In genomic region chr12:81542621-81543020, GRCh38 we compare ENCODE assay signal across 26 cellular contexts.
"Had no signal": no experiment of that assay in that cellular context is flagged by ENCODE, and none has a peak within 500 bp of the region (broad histone marks: within the 10 kb centered on the region; RNA-seq: fewer than 3 reads in every experiment).

No MANE protein-coding gene starts in this region.

- H3K27ac Mint-ChIP-seq: activated CD4-positive, alpha-beta T cell treated with anti-CD3 and anti-CD28 coated beads for 36 hours; activated naive CD8-positive, alpha-beta T cell; activated T-cell treated with anti-CD3 and anti-CD28 coated beads, Interleukin-2, amount 50 U/mL, for 24 hours; activated T-helper 2 cell treated with anti-CD3 and anti-CD28 coated beads, Interferon-gamma antibody, Interleukin-2, Interleukin-4, amounts not matched to agents 10 μg/mL and 5 μg/mL and 100 μg/mL, durations not matched to agents 14 hours and 24 hours and 36 hours; dendritic cell treated with granulocyte-macrophage colony-stimulating factor and Interleukin-4, amounts not matched to agents 40 ng/mL and 50 ng/mL, for 4 days; stimulated activated naive B cell treated with anti-CD40 and anti-IgM and Interleukin-4, amounts not matched to agents 10 μg/mL and 1 μg/mL and 100 μg/mL, for 72 hours; WTC11 had no signal

- ATAC-seq: activated CD4-positive, alpha-beta T cell treated with anti-CD3 and anti-CD28 coated beads for 36 hours; mucosa of descending colon; stimulated activated naive B cell treated with anti-CD40 and anti-IgM and Interleukin-4, amounts not matched to agents 10 μg/mL and 1 μg/mL and 100 μg/mL, for 72 hours had no signal

- H3K27ac ChIP-seq: left ventricle myocardium inferior, uterus had no signal

- H3K36me3 ChIP-seq: left ventricle myocardium inferior, transverse colon, uterus had no signal

- H3K9me3 ChIP-seq: left ventricle myocardium inferior, mucosa of descending colon, transverse colon, uterus had no signal

- H3K27me3 Mint-ChIP-seq: activated CD4-positive, alpha-beta T cell treated with anti-CD3 and anti-CD28 coated beads for 36 hours; activated T-cell treated with anti-CD3 and anti-CD28 coated beads, Interleukin-2, amount 50 U/mL, for 24 hours; dendritic cell treated with granulocyte-macrophage colony-stimulating factor and Interleukin-4, amounts not matched to agents 40 ng/mL and 50 ng/mL, for 4 days; stimulated activated naive B cell treated with anti-CD40 and anti-IgM and Interleukin-4, amounts not matched to agents 10 μg/mL and 1 μg/mL and 100 μg/mL, for 72 hours had no signal

- H3K36me3 Mint-ChIP-seq: activated naive CD8-positive, alpha-beta T cell; stimulated activated naive B cell treated with anti-CD40 and anti-IgM and Interleukin-4, amounts not matched to agents 10 μg/mL and 1 μg/mL and 100 μg/mL, for 72 hours; WTC11 had no signal

- H3K27me3 ChIP-seq: transverse colon, uterus had no signal

- H3K4me3 Mint-ChIP-seq: activated CD4-positive, alpha-beta T cell treated with anti-CD3 and anti-CD28 coated beads for 36 hours; activated naive CD8-positive, alpha-beta T cell; activated T-cell treated with anti-CD3 and anti-CD28 coated beads, Interleukin-2, amount 50 U/mL, for 24 hours; dendritic cell treated with granulocyte-macrophage colony-stimulating factor and Interleukin-4, amounts not matched to agents 40 ng/mL and 50 ng/mL, for 4 days; stimulated activated naive B cell treated with anti-CD40 and anti-IgM and Interleukin-4, amounts not matched to agents 10 μg/mL and 1 μg/mL and 100 μg/mL, for 72 hours; WTC11 had no signal

- H3K4me1 ChIP-seq: left ventricle myocardium inferior, uterus had no signal

- H3K4me3 ChIP-seq: left ventricle myocardium inferior, mucosa of descending colon, transverse colon, uterus had no signal

- H3K4me1 Mint-ChIP-seq: activated CD4-positive, alpha-beta T cell treated with anti-CD3 and anti-CD28 coated beads for 36 hours; stimulated activated naive B cell treated with anti-CD40 and anti-IgM and Interleukin-4, amounts not matched to agents 10 μg/mL and 1 μg/mL and 100 μg/mL, for 72 hours had no signal

- DNase-seq: activated CD4-positive, alpha-beta T cell treated with anti-CD3 and anti-CD28 coated beads for 36 hours; activated CD4-positive, alpha-beta T cell treated with anti-CD3 and anti-CD28 coated beads, Interleukin-2, amount 50 U/mL, for 4 hours; activated CD8-positive, alpha-beta memory T cell treated with anti-CD3 and anti-CD28 coated beads for 24 hours; activated CD8-positive, alpha-beta memory T cell treated with anti-CD3 and anti-CD28 coated beads, Interleukin-2, amount 50 U/mL, for 4 hours; activated naive CD4-positive, alpha-beta T cell; activated T-cell treated with anti-CD3 and anti-CD28 coated beads, Interleukin-2, amount 50 U/mL, for 24 hours; amniotic stem cell; cerebellar nuclear complex; effector CD4-positive, alpha-beta T cell; erythroblast; foreskin melanocyte; left ventricle myocardium inferior; mammary epithelial cell; mucosa of descending colon; occipital lobe; posterior cingulate gyrus; stimulated activated CD4-positive, alpha-beta T cell treated with anti-CD3 and anti-CD28 coated beads, Interleukin-2, amount 100 ng/mL, for 48 hours; stimulated activated CD8-positive, alpha-beta memory T cell treated with anti-CD3 and anti-CD28 coated beads, Interleukin-4, amount 100 ng/mL, for 48 hours; stimulated activated naive B cell treated with anti-CD40 and anti-IgM and Interleukin-4, amounts not matched to agents 10 μg/mL and 1 μg/mL and 100 μg/mL, for 72 hours; T-helper 1 cell; transverse colon; uterus had no signal

- H3K9me3 Mint-ChIP-seq: activated T-cell treated with anti-CD3 and anti-CD28 coated beads, Interleukin-2, amount 50 U/mL, for 24 hours; activated T-helper 2 cell treated with anti-CD3 and anti-CD28 coated beads, Interferon-gamma antibody, Interleukin-2, Interleukin-4, amounts not matched to agents 10 μg/mL and 5 μg/mL and 100 μg/mL, durations not matched to agents 14 hours and 24 hours and 36 hours; WTC11 had no signal
